ENCODE assay signal across 27 cellular contexts in genomic region chr2:239489481-239489880, GRCh38.
"Had no signal": no experiment of that assay in that cellular context is flagged by ENCODE, and none has a peak within 500 bp of the region (broad histone marks: within the 10 kb centered on the region; RNA-seq: fewer than 3 reads in every experiment).

No MANE protein-coding gene starts in this region.

- H3K4me3 Mint-ChIP-seq: immature natural killer cell; mesothelial cell of epicardium; natural killer cell; nephron progenitor cell; stimulated activated effector memory CD8-positive, alpha-beta T cell treated with anti-CD3 and anti-CD28 coated beads, Interleukin-12 subunit alpha, Interleukin-12 subunit beta, amount 100 ng/mL, for 72 hours; stimulated activated naive CD8-positive, alpha-beta T cell treated with anti-CD3 and anti-CD28 coated beads, Interleukin-15, Interleukin-2, amounts not matched to agents 100 ng/mL and 50 ng/mL, for 24 hours had no signal

- H3K27me3 Mint-ChIP-seq: stimulated activated naive CD8-positive, alpha-beta T cell treated with anti-CD3 and anti-CD28 coated beads, Interleukin-15, Interleukin-2, amounts not matched to agents 100 ng/mL and 50 ng/mL, for 24 hours had no signal

- H3K27ac ChIP-seq: left ventricle myocardium inferior, pancreas, prostate gland, spleen, suprapubic skin, thoracic aorta, tibial artery, upper lobe of right lung had no signal

- H3K9me3 ChIP-seq: left ventricle myocardium inferior, pancreas, prostate gland, spleen, suprapubic skin, thoracic aorta, tibial artery, upper lobe of right lung had no signal

- FAIRE-seq: islet of Langerhans, pancreas, small intestine, urothelium cell line had no signal

- H3K27ac Mint-ChIP-seq: immature natural killer cell; mesothelial cell of epicardium; naive B cell; natural killer cell; nephron progenitor cell; stimulated activated effector memory CD8-positive, alpha-beta T cell treated with anti-CD3 and anti-CD28 coated beads, Interleukin-12 subunit alpha, Interleukin-12 subunit beta, amount 100 ng/mL, for 72 hours; stimulated activated naive CD8-positive, alpha-beta T cell treated with anti-CD3 and anti-CD28 coated beads, Interleukin-15, Interleukin-2, amounts not matched to agents 100 ng/mL and 50 ng/mL, for 24 hours had no signal

- H3K4me1 Mint-ChIP-seq: immature natural killer cell; naive B cell; stimulated activated effector memory CD8-positive, alpha-beta T cell treated with anti-CD3 and anti-CD28 coated beads, Interleukin-12 subunit alpha, Interleukin-12 subunit beta, amount 100 ng/mL, for 72 hours had no signal

- H3K4me1 ChIP-seq: left ventricle myocardium inferior, pancreas, prostate gland, suprapubic skin, tibial artery, upper lobe of right lung had no signal

- H3K36me3 Mint-ChIP-seq: immature natural killer cell; mesothelial cell of epicardium; naive B cell; natural killer cell; stimulated activated effector memory CD8-positive, alpha-beta T cell treated with anti-CD3 and anti-CD28 coated beads, Interleukin-12 subunit alpha, Interleukin-12 subunit beta, amount 100 ng/mL, for 72 hours had no signal

- H3K9me3 Mint-ChIP-seq: immature natural killer cell; mesothelial cell of epicardium; natural killer cell; nephron progenitor cell; stimulated activated effector memory CD8-positive, alpha-beta T cell treated with anti-CD3 and anti-CD28 coated beads, Interleukin-12 subunit alpha, Interleukin-12 subunit beta, amount 100 ng/mL, for 72 hours; stimulated activated naive CD8-positive, alpha-beta T cell treated with anti-CD3 and anti-CD28 coated beads, Interleukin-15, Interleukin-2, amounts not matched to agents 100 ng/mL and 50 ng/mL, for 24 hours had no signal

- H3K4me3 ChIP-seq: left ventricle myocardium inferior, lung, pancreas, prostate gland, spleen, suprapubic skin, thoracic aorta, tibial artery, upper lobe of right lung had no signal

- DNase-seq: hypothalamus; immature natural killer cell; left ventricle myocardium inferior; mesendoderm; naive B cell; natural killer cell; nephron progenitor cell; nucleus accumbens; pancreas; retina; right cardiac atrium; small intestine; spleen; stimulated activated CD4-positive, alpha-beta T cell treated with anti-CD3 and anti-CD28 coated beads, Interleukin-4, amount 100 ng/mL, for 24 hours; stimulated activated naive CD4-positive, alpha-beta T cell; tibial artery; trophoblast cell; upper lobe of right lung had no signal

- H3K36me3 ChIP-seq: left ventricle myocardium inferior, pancreas, prostate gland, spleen, suprapubic skin, thoracic aorta, tibial artery, upper lobe of right lung had no signal

- H3K27me3 ChIP-seq: pancreas, suprapubic skin, upper lobe of right lung had no signal
